ENCODE assay signal across 16 cellular contexts in genomic region chr1:25473653-25474225, GRCh38. TPM values are rescaled to one million over a fixed set of nuclear protein-coding genes. Genes with fewer than 3 reads are reported as not detected.
DNase-seq lines count a peak whose midpoint lies in the region; ATAC-seq, FAIRE-seq and TF ChIP-seq lines count a peak whose summit lies in the region.
"Had no signal": no experiment of that assay in that cellular context is flagged by ENCODE, and none has a peak within 500 bp of the region (broad histone marks: within the 10 kb centered on the region; RNA-seq: fewer than 3 reads in every experiment).

No MANE protein-coding gene starts in this region.

- FAIRE-seq in GM12891 (lab: Jason Lieb, UNC), result peak; percentile 52
- FAIRE-seq: HTR-8/SVneo had no signal

- H3K27me3 ChIP-seq in transverse colon, result no peaks in the 10 kb centered on the region
- H3K27me3 ChIP-seq: BLaER1, body of pancreas, esophagus muscularis mucosa, thyroid gland had no signal

- ATAC-seq in HG03108 (IDR thresholded peaks at IDR 0.05; ENCODE audit: unreplicated experiment), result peak; percentile 39
- ATAC-seq in natural killer cell treated with Interleukin-12 subunit alpha and Interleukin-12 subunit beta and Interleukin-15 and Interleukin-18, amount 100 ng/mL, for 72 hours, result peak; percentile 20 to 45
- ATAC-seq: body of pancreas had no signal

- H3K36me3 Mint-ChIP-seq in activated T-helper 1 cell treated with anti-CD3 and anti-CD28 coated beads, Interleukin-12 subunit alpha, Interleukin-12 subunit beta, Interleukin-2, Interleukin-4 antibody, amounts not matched to agents 30 ng/mL and 10 ng/mL and 1 ng/mL, durations not matched to agents 14 hours and 24 hours and 36 hours (ENCODE audit: low read depth), result peaks cover 11% of the 10 kb centered on the region
- H3K36me3 Mint-ChIP-seq in natural killer cell treated with Interleukin-12 subunit alpha and Interleukin-12 subunit beta and Interleukin-15 and Interleukin-18, amount 100 ng/mL, for 72 hours, result no peaks in the 10 kb centered on the region

- H3K9me3 Mint-ChIP-seq in activated T-helper 1 cell treated with anti-CD3 and anti-CD28 coated beads, Interleukin-12 subunit alpha, Interleukin-12 subunit beta, Interleukin-2, Interleukin-4 antibody, amounts not matched to agents 30 ng/mL and 10 ng/mL and 1 ng/mL, durations not matched to agents 14 hours and 24 hours and 36 hours, result no peaks in the 10 kb centered on the region
- no peaks in the 10 kb centered on the region for H3K9me3 Mint-ChIP-seq in natural killer cell treated with Interleukin-12 subunit alpha and Interleukin-12 subunit beta and Interleukin-15 and Interleukin-18, amount 100 ng/mL, for 72 hours

- no peak for TF ChIP-seq CTCF in transverse colon (IDR thresholded peaks at IDR 0.05)

- 100% methylated on average over 1 of the region's 1 CpG for WGBS in transverse colon (ENCODE audit: low coverage in 1 of 2), 2 donors

- H3K4me1 Mint-ChIP-seq in activated T-helper 1 cell treated with anti-CD3 and anti-CD28 coated beads, Interleukin-12 subunit alpha, Interleukin-12 subunit beta, Interleukin-2, Interleukin-4 antibody, amounts not matched to agents 30 ng/mL and 10 ng/mL and 1 ng/mL, durations not matched to agents 14 hours and 24 hours and 36 hours (ENCODE audit: low read depth), result peaks cover 46% of the 10 kb centered on the region
- peaks cover 14 to 18% of the 10 kb centered on the region in 2 donors for H3K4me1 Mint-ChIP-seq in natural killer cell treated with Interleukin-12 subunit alpha and Interleukin-12 subunit beta and Interleukin-15 and Interleukin-18, amount 100 ng/mL, for 72 hours (ENCODE audit: low read depth in 2 of 2)

- intact Hi-C loops in activated T-helper 1 cell treated with anti-CD3 and anti-CD28 coated beads, Interleukin-12 subunit alpha, Interleukin-12 subunit beta, Interleukin-2, Interleukin-4 antibody, amounts not matched to agents 30 ng/mL and 10 ng/mL and 1 ng/mL, durations not matched to agents 14 hours and 24 hours and 36 hours (cut with micrococcal nuclease), result loop anchor here (1.0 kb wide), 2 partner anchors 26 to 43 kb away; partner anchors contain the start of gene MACO1
- intact Hi-C loops in transverse colon (cut with DNase I; ENCODE audit: low total_unique reads), result no loop called here

- H3K9me3 ChIP-seq in transverse colon, result no peaks in the 10 kb centered on the region
- H3K9me3 ChIP-seq: BLaER1, body of pancreas, esophagus muscularis mucosa, thyroid gland had no signal

- peaks cover 4 to 20% (median 7%) of the 10 kb centered on the region in 4 donors for H3K4me1 ChIP-seq in transverse colon

- peak overlapping the region; percentile 69 for H3K27ac Mint-ChIP-seq in activated T-helper 1 cell treated with anti-CD3 and anti-CD28 coated beads, Interleukin-12 subunit alpha, Interleukin-12 subunit beta, Interleukin-2, Interleukin-4 antibody, amounts not matched to agents 30 ng/mL and 10 ng/mL and 1 ng/mL, durations not matched to agents 14 hours and 24 hours and 36 hours
- H3K27ac Mint-ChIP-seq in natural killer cell treated with Interleukin-12 subunit alpha and Interleukin-12 subunit beta and Interleukin-15 and Interleukin-18, amount 100 ng/mL, for 72 hours, result peak overlapping the region; percentile 31 to 37

- H3K4me3 ChIP-seq in transverse colon, result no peak overlapping the region
- H3K4me3 ChIP-seq: BLaER1, body of pancreas, esophagus muscularis mucosa, thyroid gland had no signal

- no peaks in the 10 kb centered on the region for H3K36me3 ChIP-seq in transverse colon
- H3K36me3 ChIP-seq: esophagus muscularis mucosa, thyroid gland had no signal

- no peak for TF ChIP-seq EP300 in transverse colon (IDR thresholded peaks at IDR 0.05; ENCODE audit: low read depth)

- DNase-seq in GM12891 (ENCODE audit: insufficient read length, low spot score) (no peak), NCI-H187 treated with DMSO at 0.1 percent for 48 hours (lab: John Stamatoyannopoulos, UW) (no peak), transverse colon (no peak), NCI-H226 (no peak)
- no peak for DNase-seq in activated T-helper 1 cell treated with anti-CD3 and anti-CD28 coated beads, Interleukin-12 subunit alpha, Interleukin-12 subunit beta, Interleukin-2, Interleukin-4 antibody, amounts not matched to agents 30 ng/mL and 10 ng/mL and 1 ng/mL, durations not matched to agents 14 hours and 24 hours and 36 hours (ENCODE audit: low spot score)
- DNase-seq in natural killer cell treated with Interleukin-12 subunit alpha and Interleukin-12 subunit beta and Interleukin-15 and Interleukin-18, amount 100 ng/mL, for 72 hours (ENCODE audit: low spot score), result no peak
- DNase-seq: body of pancreas, DMS53, H7, NCI-H2107, RPMI8226, thyroid gland had no signal

- TF ChIP-seq POLR2A in GM12891 (IDR thresholded peaks at IDR 0.05; ENCODE audit: low read depth, low read length) (no peak), transverse colon (IDR thresholded peaks at IDR 0.05) (no peak)

- H3K27me3 Mint-ChIP-seq in activated T-helper 1 cell treated with anti-CD3 and anti-CD28 coated beads, Interleukin-12 subunit alpha, Interleukin-12 subunit beta, Interleukin-2, Interleukin-4 antibody, amounts not matched to agents 30 ng/mL and 10 ng/mL and 1 ng/mL, durations not matched to agents 14 hours and 24 hours and 36 hours (ENCODE audit: insufficient read depth), result no peaks in the 10 kb centered on the region
- H3K27me3 Mint-ChIP-seq in natural killer cell treated with Interleukin-12 subunit alpha and Interleukin-12 subunit beta and Interleukin-15 and Interleukin-18, amount 100 ng/mL, for 72 hours, result no peaks in the 10 kb centered on the region

- in situ Hi-C loops in transverse colon (cut with MboI; ENCODE audit: low pct_ligation_motif_present in 1 of 4, low pct_unique_long_range_greater_than_20kb in 1 of 4, low sequenced_read_pairs in 3 of 4), result no loop called here

- no peak overlapping the region for H3K27ac ChIP-seq in transverse colon
- H3K27ac ChIP-seq: BLaER1, body of pancreas, esophagus muscularis mucosa, thyroid gland had no signal

- H3K4me3 Mint-ChIP-seq in activated T-helper 1 cell treated with anti-CD3 and anti-CD28 coated beads, Interleukin-12 subunit alpha, Interleukin-12 subunit beta, Interleukin-2, Interleukin-4 antibody, amounts not matched to agents 30 ng/mL and 10 ng/mL and 1 ng/mL, durations not matched to agents 14 hours and 24 hours and 36 hours, result peak overlapping the region; percentile 45
- peak overlapping the region; percentile 7 for H3K4me3 Mint-ChIP-seq in natural killer cell treated with Interleukin-12 subunit alpha and Interleukin-12 subunit beta and Interleukin-15 and Interleukin-18, amount 100 ng/mL, for 72 hours

TF ChIP-seq in GM12891, 5 proteins besides CTCF, POLR2A, EP300 and RAD21:
- TF ChIP-seq POU2F2 (IDR thresholded peaks at IDR 0.05; ENCODE audit: low read depth, low read length) (no peak), TAF1 (IDR thresholded peaks at IDR 0.05; ENCODE audit: low read depth, low read length) (no peak), SPI1 (IDR thresholded peaks at IDR 0.05; ENCODE audit: low read depth, low read length) (no peak), PAX5 (IDR thresholded peaks at IDR 0.05; ENCODE audit: insufficient read depth, low read length, severe bottlenecking) (no peak)

RNA-seq across cellular contexts. Expression of gene MACO1, which starts 43.0 kb away (rescaled TPM):
- 6.4 TPM for polyA plus RNA-seq in GM12891 (2012; ENCODE audit: low read depth, missing spikeins)
- 14.2 and 14.3 TPM in 2 replicates for total RNA-seq in activated T-helper 1 cell treated with anti-CD3 and anti-CD28 coated beads, Interleukin-12 subunit alpha, Interleukin-12 subunit beta, Interleukin-2, Interleukin-4 antibody, amounts not matched to agents 30 ng/mL and 10 ng/mL and 1 ng/mL, durations not matched to agents 14 hours and 24 hours and 36 hours
- total RNA-seq in natural killer cell treated with Interleukin-12 subunit alpha and Interleukin-12 subunit beta and Interleukin-15 and Interleukin-18, amount 100 ng/mL, for 72 hours, result 10 to 100 TPM; 15.8 to 18.8 TPM
- total RNA-seq in transverse colon, result 10 to 100 TPM; 11.3 to 24.9 (median 19.0) TPM

RNA-seq across cellular contexts. Expression of gene RHCE, which starts 53.1 kb away (rescaled TPM):
- 0.42 TPM for polyA plus RNA-seq in GM12891 (2012; ENCODE audit: low read depth, missing spikeins)
- total RNA-seq in activated T-helper 1 cell treated with anti-CD3 and anti-CD28 coated beads, Interleukin-12 subunit alpha, Interleukin-12 subunit beta, Interleukin-2, Interleukin-4 antibody, amounts not matched to agents 30 ng/mL and 10 ng/mL and 1 ng/mL, durations not matched to agents 14 hours and 24 hours and 36 hours, result 0.17 TPM in 1 of 2 replicates, not detected in the other
- not detected for total RNA-seq in natural killer cell treated with Interleukin-12 subunit alpha and Interleukin-12 subunit beta and Interleukin-15 and Interleukin-18, amount 100 ng/mL, for 72 hours
- total RNA-seq in transverse colon, result not detected
